14 cellular contexts compared by ENCODE assay signal in genomic region chr14:68807987-68808386, GRCh38. TPM values are rescaled to one million over a fixed set of nuclear protein-coding genes. Genes with fewer than 3 reads are reported as not detected.
A peak's percentile ranks its signal among the peaks of the same experiment; 100 is the strongest.
DNase-seq lines count a peak whose midpoint lies in the region; ATAC-seq, FAIRE-seq and TF ChIP-seq lines count a peak whose summit lies in the region.
"Had no signal": no experiment of that assay in that cellular context is flagged by ENCODE, and none has a peak within 500 bp of the region (broad histone marks: within the 10 kb centered on the region; RNA-seq: fewer than 3 reads in every experiment).

No MANE protein-coding gene starts in this region.

- no peak overlapping the region for H2AFZ ChIP-seq in osteoblast (ENCODE audit: low read length)

- H3K36me3 ChIP-seq in heart right ventricle (no peaks in the 10 kb centered on the region), gastroesophageal sphincter (no peaks in the 10 kb centered on the region), rectal smooth muscle tissue (ENCODE audit: control insufficient read depth, insufficient read depth, low read length) (no peaks in the 10 kb centered on the region), osteoblast (ENCODE audit: insufficient read depth, low read length) (no peaks in the 10 kb centered on the region)
- H3K36me3 ChIP-seq: SJSA1 had no signal

- H4K20me1 ChIP-seq in osteoblast (ENCODE audit: insufficient read depth, low read length) = no peaks in the 10 kb centered on the region

- WGBS in heart right ventricle, 2 donors = 81 to 89% methylated on average over 7 of the region's 7 CpGs
- no CpG with 5 or more reads among the region's 7 CpGs for WGBS in gastroesophageal sphincter (ENCODE audit: low coverage in 1 of 2), 2 donors

- H3K27ac ChIP-seq in heart right ventricle (peak overlapping the region; percentile 5 to 85 (median 68)), gastroesophageal sphincter (peak overlapping the region; percentile 86 to 90 (median 88)), rectal smooth muscle tissue (ENCODE audit: low read depth, low read length) (peak overlapping the region; percentile 96), osteoblast (ENCODE audit: low read depth, low read length) (no peak overlapping the region)
- H3K27ac ChIP-seq: SJSA1 had no signal

- H3K27me3 ChIP-seq in heart right ventricle (no peaks in the 10 kb centered on the region), gastroesophageal sphincter (no peaks in the 10 kb centered on the region), rectal smooth muscle tissue (ENCODE audit: control insufficient read depth, insufficient read depth, low read length) (no peaks in the 10 kb centered on the region), osteoblast (ENCODE audit: insufficient read depth, low read length) (no peaks in the 10 kb centered on the region)
- H3K27me3 ChIP-seq: SJSA1 had no signal

- peak overlapping the region; percentile 43 for H3K9ac ChIP-seq in rectal smooth muscle tissue (ENCODE audit: low read length)

- DNase-seq in heart right ventricle (no peak), cardiac septum (ENCODE audit: low spot score) (no peak), urothelium cell line (ENCODE audit: low spot score) (no peak), osteoblast (ENCODE audit: insufficient read length, low spot score, missing footprints) (no peak), MV-4-11 (lab: John Stamatoyannopoulos, UW) (no peak)
- DNase-seq: activated CD4-positive, alpha-beta memory T cell treated with anti-CD3 and anti-CD28 coated beads, Interleukin-2, amount 10 ng/mL, durations not matched to agents 7 days and 5 days; anterior cingulate cortex; stimulated activated CD4-positive, alpha-beta T cell treated with anti-CD3 and anti-CD28 coated beads, Interleukin-2, amount 100 ng/mL, for 24 hours; stimulated activated CD8-positive, alpha-beta memory T cell treated with anti-CD3 and anti-CD28 coated beads, Interleukin-4, amount 100 ng/mL, for 48 hours had no signal

- no peak for TF ChIP-seq POLR2A in gastroesophageal sphincter (IDR thresholded peaks at IDR 0.05)

- H3K9me3 ChIP-seq in heart right ventricle (peaks cover 0 to 9% (median 0%) of the 10 kb centered on the region in 11 donors), gastroesophageal sphincter (peaks cover 0 to 9% (median 0%) of the 10 kb centered on the region in 3 donors), osteoblast (ENCODE audit: low read depth, low read length) (no peaks in the 10 kb centered on the region)

- TF ChIP-seq EP300 in gastroesophageal sphincter (IDR thresholded peaks at IDR 0.05) = no peak

- no peak overlapping the region for H3K4me2 ChIP-seq in osteoblast (ENCODE audit: insufficient read depth, low read length)

- TF ChIP-seq CTCF in heart right ventricle (IDR thresholded peaks at IDR 0.05) = no peak
- no peak for TF ChIP-seq CTCF in gastroesophageal sphincter (IDR thresholded peaks at IDR 0.05)
- TF ChIP-seq CTCF in osteoblast (IDR thresholded peaks at IDR 0.05; ENCODE audit: extremely low read depth, low read depth, low read length) = no peak

- intact Hi-C loops in heart right ventricle (cut with DNase I) (loop anchor here in 1 of 10 donors (5.0 kb wide), 1 partner anchor 726 kb away; no protein-coding TSS in a partner anchor), cardiac septum (cut with DNase I) (no loop called here)

- H3K4me3 ChIP-seq in heart right ventricle (no peak overlapping the region), gastroesophageal sphincter (no peak overlapping the region), rectal smooth muscle tissue (ENCODE audit: low read length) (no peak overlapping the region), osteoblast (ENCODE audit: insufficient read depth, low read length) (no peak overlapping the region)
- H3K4me3 ChIP-seq: A549, SJSA1 had no signal

- H3K79me2 ChIP-seq in osteoblast (ENCODE audit: insufficient read depth, low read length) = no peaks in the 10 kb centered on the region

- peaks cover 13 to 53% (median 26%) of the 10 kb centered on the region in 9 donors for H3K4me1 ChIP-seq in heart right ventricle
- peaks cover 6 to 83% (median 32%) of the 10 kb centered on the region in 3 donors for H3K4me1 ChIP-seq in gastroesophageal sphincter
- peaks cover 55% of the 10 kb centered on the region for H3K4me1 ChIP-seq in rectal smooth muscle tissue (ENCODE audit: control insufficient read depth, insufficient read depth, low read length)
- peaks cover 13% of the 10 kb centered on the region for H3K4me1 ChIP-seq in osteoblast (ENCODE audit: insufficient read depth, low read length)

- peak; percentile 72 for FAIRE-seq in urothelium cell line (lab: Jason Lieb, UNC)
- FAIRE-seq: A549 had no signal

- ATAC-seq in heart right ventricle (peak in 2 of 8 donors; percentile 4 to 25), gastroesophageal sphincter (no peak), HG03460 (IDR thresholded peaks at IDR 0.05; ENCODE audit: unreplicated experiment) (no peak)

RNA-seq across cellular contexts. Expression of gene ZFP36L1, which starts 15.1 kb away (rescaled TPM):
- total RNA-seq in heart right ventricle (100 to 1,000 TPM in 2 of 10 donors, 10 to 100 TPM in 8; 46.5 to 127 (median 55.3) TPM), cardiac septum (69.2 TPM), gastroesophageal sphincter (100 to 1,000 TPM; 154 to 451 (median 280) TPM), osteoblast (46.7 and 47.1 TPM in 2 replicates)
- 10 to 100 TPM; 40.8 to 41.1 TPM for polyA plus RNA-seq in heart right ventricle
